8 cellular contexts compared by ENCODE assay signal in genomic region chrX:44872817-44873414, GRCh38. TPM values are rescaled to one million over a fixed set of nuclear protein-coding genes. Genes with fewer than 3 reads are reported as not detected.
DNase-seq lines count a peak whose midpoint lies in the region; ATAC-seq and TF ChIP-seq lines count a peak whose summit lies in the region.

Gene KDM6A (plus strand): TSS chrX:44873188. CDS start chrX:44873552, 364 bp downstream.

- H3K36me3 ChIP-seq in adrenal gland (replicated peaks in 1 of 2) (no peaks in the 10 kb centered on the region), heart left ventricle (no peaks in the 10 kb centered on the region)

- peak within 1 kb of the TSS; percentile 98 for H3K4me3 ChIP-seq in GM12875 (ENCODE audit: low read depth, low read length)
- peak within 1 kb of the TSS; percentile 28 to 92 (median 76) for H3K4me3 ChIP-seq in adrenal gland
- peak within 1 kb of the TSS; percentile 55 to 94 (median 86) for H3K4me3 ChIP-seq in heart left ventricle

- no peaks in the 10 kb centered on the region for H3K27me3 Mint-ChIP-seq in T-cell
- H3K27me3 Mint-ChIP-seq in type B pancreatic cell = no peaks in the 10 kb centered on the region

- H3K4me1 Mint-ChIP-seq in T-cell (peaks cover 29 to 51% (median 36%) of the 10 kb centered on the region in 3 donors), type B pancreatic cell (ENCODE audit: unreplicated experiment) (no peaks in the 10 kb centered on the region)

- DNase-seq in NCI-H1436 (lab: John Stamatoyannopoulos, UW) = peak; percentile 86
- peak; percentile 92 to 100 (median 97) for DNase-seq in T-cell
- peak; percentile 97 to 100 (median 99) for DNase-seq in adrenal gland
- DNase-seq in heart left ventricle = peak; percentile 97 to 100 (median 97)
- DNase-seq in pons (ENCODE audit: low spot score) = peak; percentile 91
- peak; percentile 94 for DNase-seq in type B pancreatic cell (ENCODE audit: extremely low spot score, unreplicated experiment)

- CTCF ChIA-PET in T-cell (lab: Charles Lee) = interaction anchor here in 1 of 2 donors (0.5 to 0.9 kb wide), 6 partner anchors 17 to 479 kb away, joined by 3 to 6 read pairs (median 3); no protein-coding TSS in a partner anchor

- H3K9me3 Mint-ChIP-seq in T-cell (no peaks in the 10 kb centered on the region), type B pancreatic cell (no peaks in the 10 kb centered on the region)

- H3K4me3 Mint-ChIP-seq in T-cell (peak within 1 kb of the TSS; percentile 94 to 98 (median 96)), type B pancreatic cell (peak within 1 kb of the TSS; percentile 97)

- 0 to 1% (median 0%) methylated on average over 3 to 61 of the region's 61 CpGs; no CpG with 5 or more reads in 1 of the 4 donors for WGBS in adrenal gland, 4 donors
- 1 to 2% (median 1%) methylated on average over 24 to 61 of the region's 61 CpGs for WGBS in heart left ventricle, 4 donors

- intact Hi-C loops in adrenal gland (cut with DNase I) = no loop called here
- intact Hi-C loops in heart left ventricle (cut with DNase I) = loop anchor here in 9 of 10 donors (2.0 to 10.0 kb wide), 6 partner anchors 82 to 202 kb away; no protein-coding TSS in a partner anchor

- H3K4me1 ChIP-seq in adrenal gland (replicated peaks in 1 of 2) (peaks cover 4 to 43% of the 10 kb centered on the region in 2 donors), heart left ventricle (peaks cover 0 to 44% (median 11%) of the 10 kb centered on the region in 12 donors)

- TF ChIP-seq CTCF in GM12875 (IDR thresholded peaks at IDR 0.05; ENCODE audit: borderline replicate concordance, insufficient read depth, low read depth, low read length) (no peak), adrenal gland (IDR thresholded peaks at IDR 0.05) (no peak), heart left ventricle (IDR thresholded peaks at IDR 0.05) (no peak), type B pancreatic cell (conservative IDR thresholded peaks at IDR 0.05) (no peak)

- H3K27ac Mint-ChIP-seq in T-cell = peak within 1 kb of the TSS; percentile 96 to 98
- H3K27ac Mint-ChIP-seq in type B pancreatic cell = peak within 1 kb of the TSS; percentile 96

- ATAC-seq in HG02798 (IDR thresholded peaks at IDR 0.05; ENCODE audit: poor library complexity, unreplicated experiment) (peak; percentile 93), T-cell (replicated peaks in 1 of 4) (peak; percentile 89 to 92 (median 90)), heart left ventricle (peak; percentile 92 to 98 (median 94))

- H3K27me3 ChIP-seq in adrenal gland (no peaks in the 10 kb centered on the region), heart left ventricle (no peaks in the 10 kb centered on the region)

- H3K9me3 ChIP-seq in adrenal gland (replicated peaks in 1 of 3) = no peaks in the 10 kb centered on the region
- H3K9me3 ChIP-seq in heart left ventricle = no peaks in the 10 kb centered on the region

- TF ChIP-seq POLR2A in adrenal gland (IDR thresholded peaks at IDR 0.05) = peak; percentile 49 to 90
- peak in 1 of 2 donors; percentile 84 for TF ChIP-seq POLR2A in heart left ventricle (IDR thresholded peaks at IDR 0.05)

- no peaks in the 10 kb centered on the region for H3K36me3 Mint-ChIP-seq in T-cell
- no peaks in the 10 kb centered on the region for H3K36me3 Mint-ChIP-seq in type B pancreatic cell

- POLR2A ChIA-PET in T-cell (lab: Charles Lee) = interaction anchor here (0.6 to 1.0 kb wide), 12 partner anchors 15 to 898 kb away, joined by 3 to 27 read pairs (median 4); no protein-coding TSS in a partner anchor

- H3K27ac ChIP-seq in adrenal gland (peak within 1 kb of the TSS; percentile 92 to 98 (median 97)), heart left ventricle (peak within 1 kb of the TSS; percentile 93 to 100 (median 98))

RNA-seq across cellular contexts. Expression of gene KDM6A, which starts in this region (rescaled TPM):
- total RNA-seq in T-cell (10 to 100 TPM; 37.1 to 97.3 (median 55.7) TPM), adrenal gland (10 to 100 TPM; 20.1 to 37.9 (median 27.3) TPM), heart left ventricle (10 to 100 TPM; 10.1 to 27.8 (median 14.3) TPM), type B pancreatic cell (ENCODE audit: low replicate concordance) (35.2 and 38.1 TPM in 2 replicates)
- polyA plus RNA-seq in adrenal gland (10 to 100 TPM in 2 of 3 donors, 1 to 10 TPM in 1; 4.1 to 16.5 (median 15.8) TPM), heart left ventricle (1 to 10 TPM; 4.4 to 5.2 TPM)

Comparison
In these comparisons a context has a peak if more than half of its experiments do, and no peak if none do; other contexts are left out.
1. Peak in every context shown above with its lines: DNase-seq, ATAC-seq, H3K4me3 ChIP-seq and H3K27ac ChIP-seq.
2. intact Hi-C loops: an anchor here in heart left ventricle (2.0 to 10.0 kb wide); none called in adrenal gland.